Comparison of ENCODE assay signal across 8 cellular contexts in genomic region chr3:11643212-11644087, GRCh38. TPM values are rescaled to one million over a fixed set of nuclear protein-coding genes. Genes with fewer than 3 reads are reported as not detected.
DNase-seq lines count a peak whose midpoint lies in the region; ATAC-seq and TF ChIP-seq lines count a peak whose summit lies in the region.

Gene VGLL4 (minus strand): TSS chr3:11643915. CDS start chr3:11643518, 397 bp downstream.

- H3K27ac Mint-ChIP-seq in activated T-helper 17 cell treated with anti-CD3 and anti-CD28 coated beads, Interleukin-2, amount 50 U/mL, for 72 hours, result peak within 1 kb of the TSS; percentile 100
- peak within 1 kb of the TSS; percentile 98 to 100 (median 98) for H3K27ac Mint-ChIP-seq in naive thymus-derived CD8-positive, alpha-beta T cell
- H3K27ac Mint-ChIP-seq in stimulated activated naive B cell treated with anti-CD40 and anti-IgM and Interleukin-4, amounts not matched to agents 10 μg/mL and 1 μg/mL and 100 μg/mL, for 72 hours, result peak within 1 kb of the TSS; percentile 98

- H3K27me3 Mint-ChIP-seq in activated T-helper 17 cell treated with anti-CD3 and anti-CD28 coated beads, Interleukin-2, amount 50 U/mL, for 72 hours, result no peaks in the 10 kb centered on the region
- H3K27me3 Mint-ChIP-seq in naive thymus-derived CD8-positive, alpha-beta T cell, result no peaks in the 10 kb centered on the region
- H3K27me3 Mint-ChIP-seq in stimulated activated naive B cell treated with anti-CD40 and anti-IgM and Interleukin-4, amounts not matched to agents 10 μg/mL and 1 μg/mL and 100 μg/mL, for 72 hours, result no peaks in the 10 kb centered on the region

- DNase-seq in DMS 273 (lab: John Stamatoyannopoulos, UW; ENCODE audit: unreplicated experiment) (peak; percentile 94), HuH-7.5 (ENCODE audit: low spot score) (peak; percentile 87), RPMI8226 (peak; percentile 88), fibroblast of mammary gland (ENCODE audit: low read depth) (peak; percentile 85)
- peak; percentile 35 to 76 (median 55) for DNase-seq in naive thymus-derived CD8-positive, alpha-beta T cell
- DNase-seq in stimulated activated naive B cell treated with anti-CD40 and anti-IgM and Interleukin-4, amounts not matched to agents 10 μg/mL and 1 μg/mL and 100 μg/mL, for 72 hours, result peak; percentile 65

- peak; percentile 3 for TF ChIP-seq CTCF in fibroblast of mammary gland (conservative IDR thresholded peaks at IDR 0.05; ENCODE audit: control insufficient read depth, insufficient read depth, low read depth, low read length)

- H3K4me3 Mint-ChIP-seq in activated T-helper 17 cell treated with anti-CD3 and anti-CD28 coated beads, Interleukin-2, amount 50 U/mL, for 72 hours, result peak within 1 kb of the TSS; percentile 95
- H3K4me3 Mint-ChIP-seq in naive thymus-derived CD8-positive, alpha-beta T cell, result peak within 1 kb of the TSS; percentile 96 to 100 (median 99)
- peak within 1 kb of the TSS; percentile 98 to 99 for H3K4me3 Mint-ChIP-seq in stimulated activated naive B cell treated with anti-CD40 and anti-IgM and Interleukin-4, amounts not matched to agents 10 μg/mL and 1 μg/mL and 100 μg/mL, for 72 hours

- peak; percentile 54 for ATAC-seq in GM21526 (IDR thresholded peaks at IDR 0.05; ENCODE audit: low FRiP score, unreplicated experiment)
- ATAC-seq in activated T-helper 17 cell treated with anti-CD3 and anti-CD28 coated beads, Interleukin-2, amount 50 U/mL, for 72 hours (replicated peaks), result peak; percentile 86
- peak; percentile 56 to 70 for ATAC-seq in naive thymus-derived CD8-positive, alpha-beta T cell
- ATAC-seq in stimulated activated naive B cell treated with anti-CD40 and anti-IgM and Interleukin-4, amounts not matched to agents 10 μg/mL and 1 μg/mL and 100 μg/mL, for 72 hours (replicated peaks), result peak; percentile 80 to 81

- H3K36me3 Mint-ChIP-seq in activated T-helper 17 cell treated with anti-CD3 and anti-CD28 coated beads, Interleukin-2, amount 50 U/mL, for 72 hours (ENCODE audit: low read depth), result peaks cover 39% of the 10 kb centered on the region
- peaks cover 0 to under 1% (median 0%) of the 10 kb centered on the region in 3 donors for H3K36me3 Mint-ChIP-seq in naive thymus-derived CD8-positive, alpha-beta T cell
- H3K36me3 Mint-ChIP-seq in stimulated activated naive B cell treated with anti-CD40 and anti-IgM and Interleukin-4, amounts not matched to agents 10 μg/mL and 1 μg/mL and 100 μg/mL, for 72 hours, result peaks cover 8 to 10% of the 10 kb centered on the region in 2 donors

- H3K4me3 ChIP-seq in fibroblast of mammary gland (ENCODE audit: control insufficient read depth, low read depth, low read length), result peak within 1 kb of the TSS; percentile 60

- peaks cover 20% of the 10 kb centered on the region for H3K4me1 Mint-ChIP-seq in activated T-helper 17 cell treated with anti-CD3 and anti-CD28 coated beads, Interleukin-2, amount 50 U/mL, for 72 hours
- H3K4me1 Mint-ChIP-seq in naive thymus-derived CD8-positive, alpha-beta T cell, result peaks cover 20 to 55% (median 40%) of the 10 kb centered on the region in 4 donors
- peaks cover 23 to 31% of the 10 kb centered on the region in 2 donors for H3K4me1 Mint-ChIP-seq in stimulated activated naive B cell treated with anti-CD40 and anti-IgM and Interleukin-4, amounts not matched to agents 10 μg/mL and 1 μg/mL and 100 μg/mL, for 72 hours

- POLR2A ChIA-PET in naive thymus-derived CD8-positive, alpha-beta T cell (lab: Charles Lee), result interaction anchor here (0.7 to 1.7 kb wide), 11 partner anchors 9 to 1851 kb away, joined by 3 to 8 read pairs (median 4); partner anchors contain the start of genes ARPC4, ATG7, TADA3 and TAMM41

- no peaks in the 10 kb centered on the region for H3K9me3 Mint-ChIP-seq in activated T-helper 17 cell treated with anti-CD3 and anti-CD28 coated beads, Interleukin-2, amount 50 U/mL, for 72 hours
- H3K9me3 Mint-ChIP-seq in naive thymus-derived CD8-positive, alpha-beta T cell, result no peaks in the 10 kb centered on the region
- no peaks in the 10 kb centered on the region for H3K9me3 Mint-ChIP-seq in stimulated activated naive B cell treated with anti-CD40 and anti-IgM and Interleukin-4, amounts not matched to agents 10 μg/mL and 1 μg/mL and 100 μg/mL, for 72 hours

RNA-seq across cellular contexts. Expression of gene VGLL4, which starts in this region (rescaled TPM):
- 10 to 100 TPM; 34.3 to 42.4 TPM for total RNA-seq in activated T-helper 17 cell treated with anti-CD3 and anti-CD28 coated beads, Interleukin-2, amount 50 U/mL, for 72 hours
- 10 to 100 TPM; 28.9 to 31.3 TPM for total RNA-seq in naive thymus-derived CD8-positive, alpha-beta T cell
- polyA plus RNA-seq in naive thymus-derived CD8-positive, alpha-beta T cell, result 10 to 100 TPM; 19.3 to 25.7 (median 20.5) TPM

Comparison
In these comparisons a context has a peak if more than half of its experiments do, and no peak if none do; other contexts are left out.
1. Peak in every context shown above with its lines: DNase-seq, ATAC-seq and H3K4me3 ChIP-seq.